10 cellular contexts compared by ENCODE assay signal in the genomic region with DNA sequence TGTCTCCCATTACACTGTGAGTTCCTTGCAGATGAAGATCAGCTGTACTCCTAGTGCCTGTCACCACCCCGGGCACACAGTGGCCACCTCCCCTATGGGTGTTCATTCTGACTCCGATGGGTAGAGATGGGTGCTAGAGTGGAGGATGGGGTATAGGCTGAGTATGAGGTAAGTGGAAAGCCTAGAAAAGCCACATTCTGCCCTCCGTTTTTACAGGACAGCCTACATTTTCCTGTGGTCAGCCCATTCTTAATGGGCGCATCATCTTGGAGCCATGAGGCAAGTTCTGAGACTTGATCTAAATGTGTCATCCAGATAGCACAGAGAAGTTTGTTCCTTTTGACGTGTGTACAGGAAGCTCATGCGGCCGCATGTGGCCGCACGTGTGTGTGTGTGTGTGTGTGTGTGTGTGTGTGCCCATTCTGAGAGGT.
DNase-seq lines count a peak whose midpoint lies in the region; ATAC-seq, FAIRE-seq and TF ChIP-seq lines count a peak whose summit lies in the region.
"Had no signal": no experiment of that assay in that cellular context is flagged by ENCODE, and none has a peak within 500 bp of the region (broad histone marks: within the 10 kb centered on the region; RNA-seq: fewer than 3 reads in every experiment).

No MANE protein-coding gene starts in this region.

- no peaks in the 10 kb centered on the region for H3K27me3 Mint-ChIP-seq in astrocyte (ENCODE audit: low read depth, unreplicated experiment)
- no peaks in the 10 kb centered on the region for H3K27me3 Mint-ChIP-seq in natural killer cell (ENCODE audit: low read depth in 2 of 2)

- H3K4me2 ChIP-seq in BLaER1 treated with 17β-estradiol and CSF1 and Interleukin-3, amounts not matched to agents 10 nM and 100 nM: peak overlapping the region in 8 of 11 experiments; percentile 1 to 93 (median 56); a peak in 12 of 22 replicates
- peak overlapping the region; percentile 58 for H3K4me2 ChIP-seq in astrocyte (ENCODE audit: low read length)

- no peak overlapping the region for H3K4me3 ChIP-seq in BLaER1 treated with 17β-estradiol and CSF1 and Interleukin-3, amounts not matched to agents 10 nM and 100 nM
- peak overlapping the region; percentile 20 for H3K4me3 ChIP-seq in astrocyte (ENCODE audit: insufficient read depth, low read depth, low read length)
- H3K4me3 ChIP-seq: heart right ventricle had no signal

- H3K27me3 ChIP-seq in BLaER1 treated with 17β-estradiol and CSF1 and Interleukin-3, amounts not matched to agents 10 nM and 100 nM: no peaks in the 10 kb centered on the region
- no peaks in the 10 kb centered on the region for H3K27me3 ChIP-seq in astrocyte (ENCODE audit: insufficient read depth, low read length)
- H3K27me3 ChIP-seq: heart right ventricle had no signal

- H3K27ac ChIP-seq in BLaER1 treated with 17β-estradiol and CSF1 and Interleukin-3, amounts not matched to agents 10 nM and 100 nM: peak overlapping the region in 5 of 11 experiments; percentile 9 to 96 (median 82); a peak in 7 of 22 replicates
- peak overlapping the region; percentile 70 for H3K27ac ChIP-seq in astrocyte (ENCODE audit: low read depth, low read length)

- DNase-seq in HTR-8/SVneo (ENCODE audit: insufficient read length, low spot score) (peak; percentile 81), astrocyte (ENCODE audit: low read depth) (peak; percentile 96), natural killer cell (peak; percentile 31), ureter (ENCODE audit: low spot score) (no peak), NCI-H524 treated with DMSO at 0.1 percent for 48 hours (lab: John Stamatoyannopoulos, UW) (no peak), NCI-H1436 treated with DMSO at 0.1 percent for 48 hours (lab: John Stamatoyannopoulos, UW) (no peak)
- DNase-seq: heart right ventricle, KG1 had no signal

- no peak for FAIRE-seq in HTR-8/SVneo (lab: Jason Lieb, UNC)
- FAIRE-seq in astrocyte (lab: Jason Lieb, UNC): no peak

- H4K20me1 ChIP-seq in BLaER1 treated with 17β-estradiol and CSF1 and Interleukin-3, amounts not matched to agents 10 nM and 100 nM: no peaks in the 10 kb centered on the region
- no peaks in the 10 kb centered on the region for H4K20me1 ChIP-seq in astrocyte (ENCODE audit: insufficient read depth, low read length)

- TF ChIP-seq CTCF in astrocyte (IDR thresholded peaks at IDR 0.05; ENCODE audit: insufficient read depth, low read depth, low read length) (no peak), natural killer cell (IDR thresholded peaks at IDR 0.05) (no peak)

- H3K4me1 Mint-ChIP-seq in astrocyte (ENCODE audit: low read depth, unreplicated experiment): peaks cover 62% of the 10 kb centered on the region
- H3K4me1 Mint-ChIP-seq in natural killer cell: peaks cover 81 to 84% of the 10 kb centered on the region in 2 donors

- peaks cover 0 to 9% (median 0%) of the 10 kb centered on the region in 11 experiments; a peak in 5 of 22 replicates for H3K9me3 ChIP-seq in BLaER1 treated with 17β-estradiol and CSF1 and Interleukin-3, amounts not matched to agents 10 nM and 100 nM (replicated peaks in 1 of 11)
- no peaks in the 10 kb centered on the region for H3K9me3 ChIP-seq in astrocyte (ENCODE audit: insufficient read depth, low read depth, low read length)

- 0 out of 22 replicates have a peak overlapping the region, but pooled peaks of 1 of the 11 experiments have one; percentile 79 for H3K9ac ChIP-seq in BLaER1 treated with 17β-estradiol and CSF1 and Interleukin-3, amounts not matched to agents 10 nM and 100 nM
- H3K9ac ChIP-seq in astrocyte (ENCODE audit: low read length): peak overlapping the region; percentile 46

- peak; percentile 64 to 80 (median 78) for ATAC-seq in natural killer cell
- no peak for ATAC-seq in GM21619 (IDR thresholded peaks at IDR 0.05; ENCODE audit: unreplicated experiment)
- ATAC-seq: heart right ventricle had no signal

- intact Hi-C loops in natural killer cell (cut with micrococcal nuclease): no loop called here

- peaks cover 0 to 39% (median 14%) of the 10 kb centered on the region in 11 experiments; a peak in 16 of 22 replicates for H3K36me3 ChIP-seq in BLaER1 treated with 17β-estradiol and CSF1 and Interleukin-3, amounts not matched to agents 10 nM and 100 nM
- no peaks in the 10 kb centered on the region for H3K36me3 ChIP-seq in astrocyte (ENCODE audit: insufficient read depth, low read length)

- peak overlapping the region; percentile 93 for H3K27ac Mint-ChIP-seq in astrocyte (ENCODE audit: unreplicated experiment)
- peak overlapping the region in 1 of 2 donors; percentile 98 for H3K27ac Mint-ChIP-seq in natural killer cell

- H2AFZ ChIP-seq in astrocyte (ENCODE audit: low read depth, low read length): no peak overlapping the region

- no peaks in the 10 kb centered on the region for H3K36me3 Mint-ChIP-seq in astrocyte (ENCODE audit: low read depth, unreplicated experiment)
- H3K36me3 Mint-ChIP-seq in natural killer cell: peaks cover 21% of the 10 kb centered on the region

- H3K4me3 Mint-ChIP-seq in astrocyte (ENCODE audit: unreplicated experiment) (no peak overlapping the region), natural killer cell (peak overlapping the region; percentile 74)

- H3K9me3 Mint-ChIP-seq in astrocyte (ENCODE audit: unreplicated experiment) (no peaks in the 10 kb centered on the region), natural killer cell (peaks cover 0 to 2% of the 10 kb centered on the region in 2 donors)

- H3K79me2 ChIP-seq in astrocyte (ENCODE audit: insufficient read depth, low read length): no peaks in the 10 kb centered on the region

- peaks cover 46 to 85% (median 53%) of the 10 kb centered on the region in 10 experiments for H3K4me1 ChIP-seq in BLaER1 treated with 17β-estradiol and CSF1 and Interleukin-3, amounts not matched to agents 10 nM and 100 nM
- H3K4me1 ChIP-seq in astrocyte (ENCODE audit: insufficient read depth, low read length): peaks cover 52% of the 10 kb centered on the region

Comparison
In these comparisons a context has a peak if more than half of its experiments do, and no peak if none do; other contexts are left out.
1. DNase-seq: peak in HTR-8/SVneo (single experiment), astrocyte (single experiment) and natural killer cell (single experiment); none in ureter (single experiment), NCI-H524 treated with DMSO at 0.1 percent for 48 hours (single experiment) and NCI-H1436 treated with DMSO at 0.1 percent for 48 hours (single experiment).